Comparison of ENCODE assay signal across 8 cellular contexts in genomic region chr2:80326214-80326613, GRCh38. TPM values are rescaled to one million over a fixed set of nuclear protein-coding genes. Genes with fewer than 3 reads are reported as not detected.
DNase-seq lines count a peak whose midpoint lies in the region; ATAC-seq and TF ChIP-seq lines count a peak whose summit lies in the region.

No MANE protein-coding gene starts in this region.

- intact Hi-C loops in esophagus muscularis mucosa (cut with DNase I): loop anchor here (10.0 kb wide), 1 partner anchor 179 kb away; no protein-coding TSS in a partner anchor

- H3K27me3 Mint-ChIP-seq in immature natural killer cell (ENCODE audit: low read depth in 3 of 3): peaks cover 0 to under 1% (median 0%) of the 10 kb centered on the region in 3 donors

- ATAC-seq in GM18867 (IDR thresholded peaks at IDR 0.05; ENCODE audit: unreplicated experiment): peak; percentile 60
- ATAC-seq in HG02981 (IDR thresholded peaks at IDR 0.05; ENCODE audit: unreplicated experiment): no peak
- ATAC-seq in GM19397 (IDR thresholded peaks at IDR 0.05; ENCODE audit: unreplicated experiment): no peak

- no peak for TF ChIP-seq POLR2A in esophagus muscularis mucosa (IDR thresholded peaks at IDR 0.05; ENCODE audit: low read depth)

- no peak overlapping the region for H3K4me3 Mint-ChIP-seq in immature natural killer cell

- peaks cover 0 to 10% (median 5%) of the 10 kb centered on the region in 4 donors for H3K4me1 ChIP-seq in esophagus muscularis mucosa

- no peaks in the 10 kb centered on the region for H3K36me3 Mint-ChIP-seq in immature natural killer cell

- TF ChIP-seq CTCF in esophagus muscularis mucosa (IDR thresholded peaks at IDR 0.05): peak; percentile 16 to 45 (median 43)

- H3K27ac ChIP-seq in esophagus muscularis mucosa (replicated peaks in 1 of 4): no peak overlapping the region

- H3K9me3 Mint-ChIP-seq in immature natural killer cell: peaks cover 2 to 14% (median 6%) of the 10 kb centered on the region in 6 donors

- no peaks in the 10 kb centered on the region for H3K9me3 ChIP-seq in esophagus muscularis mucosa

- DNase-seq in NCI-H526 (lab: John Stamatoyannopoulos, UW) (peak; percentile 50 to 71), esophagus muscularis mucosa (ENCODE audit: extremely low spot score) (no peak), putamen (ENCODE audit: low spot score) (peak; percentile 66), immature natural killer cell (no peak)
- no peak for DNase-seq in activated CD4-positive, alpha-beta T cell treated with anti-CD3 and anti-CD28 coated beads for 48 hours

- TF ChIP-seq EP300 in esophagus muscularis mucosa (IDR thresholded peaks at IDR 0.05): no peak

- no peaks in the 10 kb centered on the region for H3K36me3 ChIP-seq in esophagus muscularis mucosa

- no peaks in the 10 kb centered on the region for H3K4me1 Mint-ChIP-seq in immature natural killer cell

- H3K27me3 ChIP-seq in esophagus muscularis mucosa: peaks cover 0 to 10% (median 0%) of the 10 kb centered on the region in 4 donors

- H3K27ac Mint-ChIP-seq in immature natural killer cell: no peak overlapping the region

- H3K4me3 ChIP-seq in esophagus muscularis mucosa: no peak overlapping the region

RNA-seq across cellular contexts. Expression of gene LRRTM1, which starts 21.7 kb away (rescaled TPM):
- total RNA-seq in esophagus muscularis mucosa: 1 to 10 TPM in 3 of 4 donors, under 1 TPM in 1; 0.83 to 2.6 (median 1.7) TPM
- polyA plus RNA-seq in immature natural killer cell: not detected

Comparison
In these comparisons a context has a peak if more than half of its experiments do, and no peak if none do; other contexts are left out.
1. DNase-seq: peak in NCI-H526 (2 of 2) and putamen (single experiment); none in esophagus muscularis mucosa (single experiment), immature natural killer cell (0 of 3) and activated CD4-positive, alpha-beta T cell treated with anti-CD3 and anti-CD28 coated beads for 48 hours (single experiment).